ENCODE assay signal across 1 cellular context in genomic region chr2:117858892-117859531, GRCh38.
TF ChIP-seq lines count a peak whose summit lies in the region.

No MANE protein-coding gene starts in this region.

TF ChIP-seq in K562, 482 proteins besides CTCF, POLR2A, EP300 and RAD21 (continued from another document):
- no peak for TF ChIP-seq ZBTB40 (IDR thresholded peaks at IDR 0.05)
- no peak for TF ChIP-seq ZBTB40 (CRISPR knock-in tag; IDR thresholded peaks at IDR 0.05)
- no peak for TF ChIP-seq ZNF143 (CRISPR knock-in tag; IDR thresholded peaks at IDR 0.05)
- no peak for TF ChIP-seq ARID2 (IDR thresholded peaks at IDR 0.05)
- TF ChIP-seq HDAC6 (IDR thresholded peaks at IDR 0.05; ENCODE audit: low read depth, low read length), result no peak
- no peak for TF ChIP-seq RFX7 (CRISPR knock-in tag; IDR thresholded peaks at IDR 0.05)
- TF ChIP-seq STAT5A (IDR thresholded peaks at IDR 0.05; ENCODE audit: borderline replicate concordance, low read length), result no peak
- no peak for TF ChIP-seq XRCC5 (IDR thresholded peaks at IDR 0.05; ENCODE audit: low read depth, low read length)
- TF ChIP-seq ZNF354B (CRISPR knock-in tag; IDR thresholded peaks at IDR 0.05), result no peak
